In genomic region chr6:11398451-11399326, GRCh38 we compare ENCODE assay signal across 1 cellular context.
A peak's percentile ranks its signal among the peaks of the same experiment; 100 is the strongest.
TF ChIP-seq lines count a peak whose summit lies in the region.

No MANE protein-coding gene starts in this region.

TF ChIP-seq in HepG2, 621 proteins besides CTCF, POLR2A, EP300 and RAD21 (continued from another document and continues in another):
- TF ChIP-seq KAT8 (CRISPR knock-in tag; IDR thresholded peaks at IDR 0.05) (peak; percentile 78), ZNF691 (CRISPR knock-in tag; IDR thresholded peaks at IDR 0.05; ENCODE audit: borderline replicate concordance, low read depth) (peak; percentile 21; the same call in 1 of the 2 replicates), ZNF331 (CRISPR knock-in tag; IDR thresholded peaks at IDR 0.05) (peak; percentile 82; the same call in 1 of the 2 replicates), MAFF (IDR thresholded peaks at IDR 0.05; ENCODE audit: low read depth, low read length) (peak; percentile 77), CEBPZ (IDR thresholded peaks at IDR 0.05; ENCODE audit: low read length) (no peak), ZNF850 (CRISPR knock-in tag; conservative IDR thresholded peaks at IDR 0.05) (no peak; the same call in 1 of the 2 replicates), AHR (CRISPR knock-in tag; IDR thresholded peaks at IDR 0.05) (no peak; the same call in 1 of the 2 replicates), BRF2 (CRISPR knock-in tag; IDR thresholded peaks at IDR 0.05) (no peak; the same call in 1 of the 2 replicates), GMEB1 (CRISPR knock-in tag; IDR thresholded peaks at IDR 0.05; ENCODE audit: borderline replicate concordance) (no peak), MXD3 (CRISPR knock-in tag; IDR thresholded peaks at IDR 0.05) (no peak), ZBTB21 (CRISPR knock-in tag; IDR thresholded peaks at IDR 0.05) (no peak), ZNF460 (CRISPR knock-in tag; IDR thresholded peaks at IDR 0.05; ENCODE audit: borderline replicate concordance) (no peak), ZBTB7B (CRISPR knock-in tag; IDR thresholded peaks at IDR 0.05) (no peak), ZNF318 (CRISPR knock-in tag; IDR thresholded peaks at IDR 0.05) (no peak), ATF3 (CRISPR knock-in tag; IDR thresholded peaks at IDR 0.05) (peak; percentile 49; the same call in 1 of the 2 replicates), CBFB (CRISPR knock-in tag; IDR thresholded peaks at IDR 0.05) (0 out of 2 replicates have a peak, but pooled peaks have one; percentile 55), SP1 (IDR thresholded peaks at IDR 0.05) (no peak), SP1 (CRISPR knock-in tag; IDR thresholded peaks at IDR 0.05) (no peak), STAG1 (CRISPR knock-in tag; IDR thresholded peaks at IDR 0.05) (peak; percentile 37), ATF7-NPFF (CRISPR knock-in tag; IDR thresholded peaks at IDR 0.05; ENCODE audit: low read depth) (no peak), SPEN (CRISPR knock-in tag; IDR thresholded peaks at IDR 0.05; ENCODE audit: low read depth) (no peak), ZNF790 (CRISPR knock-in tag; IDR thresholded peaks at IDR 0.05; ENCODE audit: borderline replicate concordance) (no peak), ZNF503 (CRISPR knock-in tag; IDR thresholded peaks at IDR 0.05) (peak; percentile 76; the same call in 1 of the 2 replicates), ZFP36L2 (CRISPR knock-in tag; IDR thresholded peaks at IDR 0.05) (no peak), RXRA (CRISPR knock-in tag; IDR thresholded peaks at IDR 0.05) (no peak), ZBTB38 (CRISPR knock-in tag; IDR thresholded peaks at IDR 0.05) (no peak; the same call in 1 of the 2 replicates), ZNF891 (CRISPR knock-in tag; IDR thresholded peaks at IDR 0.05) (no peak), CREB1 (IDR thresholded peaks at IDR 0.05) (0 out of 2 replicates have a peak, but pooled peaks have one; percentile 5), CREB1 (CRISPR knock-in tag; IDR thresholded peaks at IDR 0.05) (peak; percentile 67), ZNF652 (CRISPR knock-in tag; IDR thresholded peaks at IDR 0.05; ENCODE audit: borderline replicate concordance, low read depth) (peak; percentile 34; the same call in 1 of the 2 replicates), MBNL3 (CRISPR knock-in tag; conservative IDR thresholded peaks at IDR 0.05) (no peak), CERS6 (CRISPR knock-in tag; IDR thresholded peaks at IDR 0.05) (no peak), KLF11 (CRISPR knock-in tag; IDR thresholded peaks at IDR 0.05) (no peak), MYC (CRISPR knock-in tag; IDR thresholded peaks at IDR 0.05; ENCODE audit: borderline replicate concordance) (no peak; the same call in 1 of the 2 replicates), RARA (CRISPR knock-in tag; IDR thresholded peaks at IDR 0.05) (peak; percentile 78), ZMAT5 (CRISPR knock-in tag; IDR thresholded peaks at IDR 0.05; ENCODE audit: borderline replicate concordance, low read depth) (no peak), PHF5A (CRISPR knock-in tag; IDR thresholded peaks at IDR 0.05; ENCODE audit: low read depth, unreplicated experiment) (peak; percentile 71), SNAPC5 (CRISPR knock-in tag; IDR thresholded peaks at IDR 0.05; ENCODE audit: borderline replicate concordance) (no peak; the same call in 1 of the 2 replicates), SALL1 (CRISPR knock-in tag; IDR thresholded peaks at IDR 0.05) (peak; percentile 52; the same call in 1 of the 2 replicates), ARNT (IDR thresholded peaks at IDR 0.05) (no peak), ZNF260 (CRISPR knock-in tag; IDR thresholded peaks at IDR 0.05; ENCODE audit: borderline replicate concordance, low read depth) (no peak), HNRNPK (IDR thresholded peaks at IDR 0.05; ENCODE audit: low read depth, low read length, poor library complexity, severe bottlenecking) (no peak)
